10 cellular contexts compared by ENCODE assay signal in genomic region chr9:20319641-20320337, GRCh38.
A peak's percentile ranks its signal among the peaks of the same experiment; 100 is the strongest.
DNase-seq lines count a peak whose midpoint lies in the region; ATAC-seq and TF ChIP-seq lines count a peak whose summit lies in the region.
"Had no signal": no experiment of that assay in that cellular context is flagged by ENCODE, and none has a peak within 500 bp of the region (broad histone marks: within the 10 kb centered on the region; RNA-seq: fewer than 3 reads in every experiment).

No MANE protein-coding gene starts in this region.

- no peak for TF ChIP-seq POLR2A in lower leg skin (IDR thresholded peaks at IDR 0.05)

- POLR2A ChIA-PET in A673 (lab: Charles Lee; ENCODE audit: low non-redundant PET) = no interaction called here

- H3K4me3 ChIP-seq in A673 (ENCODE audit: low read depth, low read length, poor library complexity, severe bottlenecking) (no peak overlapping the region), lower leg skin (ENCODE audit: low read depth, poor library complexity, severe bottlenecking) (no peak overlapping the region)
- H3K4me3 ChIP-seq: adrenal gland, K562 had no signal

- no peak for TF ChIP-seq CTCF in A673 (conservative IDR thresholded peaks at IDR 0.05; ENCODE audit: low read depth, low read length)
- no peak for TF ChIP-seq CTCF in lower leg skin (IDR thresholded peaks at IDR 0.05)

- peak; percentile 52 for DNase-seq in stimulated activated CD4-positive, alpha-beta T cell treated with anti-CD3 and anti-CD28 coated beads, Interleukin-1b, Interleukin-23, amount 100 ng/mL, for 48 hours
- no peak for DNase-seq in stimulated activated CD4-positive, alpha-beta T cell treated with anti-CD3 and anti-CD28 coated beads, Interleukin-2, amount 100 ng/mL, for 48 hours
- DNase-seq in T1000 (lab: John Stamatoyannopoulos, UW) = peak; percentile 26
- DNase-seq in glomerular visceral epithelial cell (ENCODE audit: extremely low spot score) = peak; percentile 8
- no peak for DNase-seq in A673 (ENCODE audit: low spot score)
- DNase-seq in Ammon's horn (ENCODE audit: low spot score) = no peak
- DNase-seq in lower leg skin (ENCODE audit: low spot score in 2 of 2) = no peak

- 47% methylated on average over 7 of the region's 7 CpGs for WGBS in lower leg skin, 2 donors

- no peaks in the 10 kb centered on the region for H3K36me3 ChIP-seq in A673 (ENCODE audit: insufficient read depth, low read length, poor library complexity, severe bottlenecking)
- H3K36me3 ChIP-seq: adrenal gland had no signal

- no peak for ATAC-seq in HG03175 (IDR thresholded peaks at IDR 0.05; ENCODE audit: unreplicated experiment)
- ATAC-seq: K562 had no signal

- no peaks in the 10 kb centered on the region for H3K4me1 ChIP-seq in A673 (ENCODE audit: insufficient read depth, low read length, poor library complexity, severe bottlenecking)
- H3K4me1 ChIP-seq: adrenal gland had no signal

- no TSS peak for BruUV-seq in A673 (replicated peaks; lab: Mats Ljungman, UMichigan)

- CTCF ChIA-PET in A673 (lab: Charles Lee) = no interaction called here

- H3K9me3 ChIP-seq in A673 (ENCODE audit: low read depth, low read length, poor library complexity, severe bottlenecking) = no peaks in the 10 kb centered on the region
- H3K9me3 ChIP-seq: adrenal gland had no signal

- intact Hi-C loops in A673 (cut with micrococcal nuclease; ENCODE audit: unreplicated experiment) (loop anchor here (5.0 kb wide), 1 partner anchor 292 kb away; no protein-coding TSS in a partner anchor), lower leg skin (cut with DNase I; ENCODE audit: low total_unique reads) (no loop called here)

- no peaks in the 10 kb centered on the region for H3K27me3 ChIP-seq in A673 (replicated peaks; ENCODE audit: insufficient read depth, low read depth, low read length, poor library complexity)
- H3K27me3 ChIP-seq: adrenal gland had no signal

- H3K27ac ChIP-seq in A673 (ENCODE audit: low read depth, low read length, poor library complexity, severe bottlenecking) = no peak overlapping the region
- H3K27ac ChIP-seq: adrenal gland had no signal

Comparison
In these comparisons a context has a peak if more than half of its experiments do, and no peak if none do; other contexts are left out.
1. DNase-seq: peak in stimulated activated CD4-positive, alpha-beta T cell treated with anti-CD3 and anti-CD28 coated beads, Interleukin-1b, Interleukin-23, amount 100 ng/mL, for 48 hours (single experiment), T1000 (single experiment) and glomerular visceral epithelial cell (single experiment); none in stimulated activated CD4-positive, alpha-beta T cell treated with anti-CD3 and anti-CD28 coated beads, Interleukin-2, amount 100 ng/mL, for 48 hours (0 of 2), A673 (single experiment), Ammon's horn (single experiment) and lower leg skin (0 of 2).